In the genomic region with DNA sequence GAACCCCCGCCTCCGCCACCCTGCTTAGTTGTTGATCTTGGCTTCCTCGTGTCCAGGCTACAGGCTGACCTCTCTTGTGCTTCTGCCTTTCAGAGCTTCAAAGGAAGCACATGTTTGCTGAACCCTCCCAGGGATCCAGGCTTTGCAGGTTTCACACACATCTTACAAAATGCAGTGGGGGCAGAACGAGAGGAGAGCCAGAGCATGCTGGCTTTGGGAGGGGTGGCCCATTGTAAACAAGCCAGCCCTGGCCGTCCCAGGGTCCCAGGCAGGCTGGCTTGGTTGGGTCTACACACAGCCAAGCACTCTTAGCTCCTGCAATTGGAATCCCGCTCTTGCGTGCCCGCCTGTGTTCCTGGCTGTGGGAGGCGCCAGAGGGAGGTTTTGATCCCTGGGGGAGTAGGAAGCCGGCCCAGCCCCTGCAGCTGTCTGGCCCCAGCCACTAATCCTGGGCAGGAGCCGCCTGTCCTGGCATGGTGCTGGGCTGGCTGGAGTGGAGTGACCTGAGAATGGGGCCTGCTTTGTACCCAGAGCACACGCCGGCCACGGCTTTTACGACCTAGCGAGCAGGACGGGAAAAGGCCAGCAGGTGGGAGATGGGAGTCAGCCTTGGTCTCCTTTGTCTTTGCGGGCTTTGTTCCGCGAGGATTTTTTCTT, we compare ENCODE assay signal across 1 cellular context.
TF ChIP-seq lines count a peak whose summit lies in the region.

No MANE protein-coding gene starts in this region.

TF ChIP-seq in HepG2, 621 proteins besides CTCF, POLR2A, EP300 and RAD21 (continued from another document and continues in another):
- TF ChIP-seq, protein P1, sequence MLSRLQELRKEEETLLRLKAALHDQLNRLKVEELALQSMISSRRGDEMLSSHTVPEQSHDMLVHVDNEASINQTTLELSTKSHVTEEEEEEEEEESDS (CRISPR knock-in tag; IDR thresholded peaks at IDR 0.05; ENCODE audit: borderline replicate concordance): 0 out of 2 replicates have a peak, but pooled peaks have one; percentile 87
- TF ChIP-seq ZNF564 (CRISPR knock-in tag; IDR thresholded peaks at IDR 0.05) (peak; percentile 77), KLF16 (CRISPR knock-in tag; IDR thresholded peaks at IDR 0.05) (peak; percentile 82 to 99), NR2F6 (IDR thresholded peaks at IDR 0.05) (peak; percentile 88), NR2F6 (CRISPR knock-in tag; IDR thresholded peaks at IDR 0.05) (peak; percentile 96), ZNF224 (CRISPR knock-in tag; IDR thresholded peaks at IDR 0.05) (peak; percentile 94; the same call in 1 of the 2 replicates), ZNF766 (CRISPR knock-in tag; IDR thresholded peaks at IDR 0.05; ENCODE audit: borderline replicate concordance) (no peak; the same call in 1 of the 2 replicates), ZNF788 (CRISPR knock-in tag; IDR thresholded peaks at IDR 0.05; ENCODE audit: borderline replicate concordance) (peak; percentile 95; the same call in 1 of the 2 replicates), NFYC (CRISPR knock-in tag; IDR thresholded peaks at IDR 0.05) (peak; percentile 56), FOXK1 (CRISPR knock-in tag; IDR thresholded peaks at IDR 0.05; ENCODE audit: borderline replicate concordance, low read depth) (peak; percentile 88), GABPA (IDR thresholded peaks at IDR 0.05; ENCODE audit: low read depth, low read length) (no peak), GABPA (CRISPR knock-in tag; IDR thresholded peaks at IDR 0.05; ENCODE audit: low read depth) (no peak), ZNF292 (CRISPR knock-in tag; IDR thresholded peaks at IDR 0.05; ENCODE audit: borderline replicate concordance, low read depth) (peak; percentile 98), EHMT2 (IDR thresholded peaks at IDR 0.05; ENCODE audit: borderline replicate concordance, low read depth, low read length) (peak; percentile 58; the same call in 1 of the 2 replicates), ZNF251 (CRISPR knock-in tag; IDR thresholded peaks at IDR 0.05) (no peak), TBL1XR1 (IDR thresholded peaks at IDR 0.05; ENCODE audit: borderline replicate concordance, low read length, partially characterized antibody) (peak; percentile 48), SMAD1 (CRISPR knock-in tag; IDR thresholded peaks at IDR 0.05; ENCODE audit: borderline replicate concordance, low read depth) (peak; percentile 94; the same call in 1 of the 2 replicates), EZH2 (conservative IDR thresholded peaks at IDR 0.05; ENCODE audit: low read depth, low read length) (no peak), ARNT (IDR thresholded peaks at IDR 0.05) (no peak), ZKSCAN8 (CRISPR knock-in tag; IDR thresholded peaks at IDR 0.05; ENCODE audit: borderline replicate concordance) (peak; percentile 90; the same call in 1 of the 2 replicates), SYNCRIP (IDR thresholded peaks at IDR 0.05; ENCODE audit: insufficient read depth, low read depth, low read length) (no peak), EED (CRISPR knock-in tag; IDR thresholded peaks at IDR 0.05) (0 out of 2 replicates have a peak, but pooled peaks have one; percentile 11), BRD4 (CRISPR knock-in tag; IDR thresholded peaks at IDR 0.05) (no peak; the same call in 1 of the 2 replicates)
- TF ChIP-seq, protein P2, sequence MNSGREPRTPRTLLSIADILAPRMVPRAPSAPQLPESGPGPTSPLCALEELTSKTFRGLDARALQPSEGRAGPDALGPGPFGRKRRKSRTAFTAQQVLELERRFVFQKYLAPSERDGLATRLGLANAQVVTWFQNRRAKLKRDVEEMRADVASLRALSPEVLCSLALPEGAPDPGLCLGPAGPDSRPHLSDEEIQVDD (CRISPR knock-in tag; IDR thresholded peaks at IDR 0.05; ENCODE audit: borderline replicate concordance): no peak
- TF ChIP-seq, protein P3, sequence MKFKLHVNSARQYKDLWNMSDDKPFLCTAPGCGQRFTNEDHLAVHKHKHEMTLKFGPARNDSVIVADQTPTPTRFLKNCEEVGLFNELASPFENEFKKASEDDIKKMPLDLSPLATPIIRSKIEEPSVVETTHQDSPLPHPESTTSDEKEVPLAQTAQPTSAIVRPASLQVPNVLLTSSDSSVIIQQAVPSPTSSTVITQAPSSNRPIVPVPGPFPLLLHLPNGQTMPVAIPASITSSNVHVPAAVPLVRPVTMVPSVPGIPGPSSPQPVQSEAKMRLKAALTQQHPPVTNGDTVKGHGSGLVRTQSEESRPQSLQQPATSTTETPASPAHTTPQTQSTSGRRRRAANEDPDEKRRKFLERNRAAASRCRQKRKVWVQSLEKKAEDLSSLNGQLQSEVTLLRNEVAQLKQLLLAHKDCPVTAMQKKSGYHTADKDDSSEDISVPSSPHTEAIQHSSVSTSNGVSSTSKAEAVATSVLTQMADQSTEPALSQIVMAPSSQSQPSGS (CRISPR knock-in tag; IDR thresholded peaks at IDR 0.05): peak; percentile 81
- TF ChIP-seq, protein P4, sequence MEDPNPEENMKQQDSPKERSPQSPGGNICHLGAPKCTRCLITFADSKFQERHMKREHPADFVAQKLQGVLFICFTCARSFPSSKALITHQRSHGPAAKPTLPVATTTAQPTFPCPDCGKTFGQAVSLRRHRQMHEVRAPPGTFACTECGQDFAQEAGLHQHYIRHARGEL (CRISPR knock-in tag; IDR thresholded peaks at IDR 0.05): peak; percentile 92
- TF ChIP-seq, protein P5, sequence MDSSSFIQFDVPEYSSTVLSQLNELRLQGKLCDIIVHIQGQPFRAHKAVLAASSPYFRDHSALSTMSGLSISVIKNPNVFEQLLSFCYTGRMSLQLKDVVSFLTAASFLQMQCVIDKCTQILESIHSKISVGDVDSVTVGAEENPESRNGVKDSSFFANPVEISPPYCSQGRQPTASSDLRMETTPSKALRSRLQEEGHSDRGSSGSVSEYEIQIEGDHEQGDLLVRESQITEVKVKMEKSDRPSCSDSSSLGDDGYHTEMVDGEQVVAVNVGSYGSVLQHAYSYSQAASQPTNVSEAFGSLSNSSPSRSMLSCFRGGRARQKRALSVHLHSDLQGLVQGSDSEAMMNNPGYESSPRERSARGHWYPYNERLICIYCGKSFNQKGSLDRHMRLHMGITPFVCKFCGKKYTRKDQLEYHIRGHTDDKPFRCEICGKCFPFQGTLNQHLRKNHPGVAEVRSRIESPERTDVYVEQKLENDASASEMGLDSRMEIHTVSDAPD (CRISPR knock-in tag; IDR thresholded peaks at IDR 0.05): peak; percentile 96
- TF ChIP-seq, protein P6, sequence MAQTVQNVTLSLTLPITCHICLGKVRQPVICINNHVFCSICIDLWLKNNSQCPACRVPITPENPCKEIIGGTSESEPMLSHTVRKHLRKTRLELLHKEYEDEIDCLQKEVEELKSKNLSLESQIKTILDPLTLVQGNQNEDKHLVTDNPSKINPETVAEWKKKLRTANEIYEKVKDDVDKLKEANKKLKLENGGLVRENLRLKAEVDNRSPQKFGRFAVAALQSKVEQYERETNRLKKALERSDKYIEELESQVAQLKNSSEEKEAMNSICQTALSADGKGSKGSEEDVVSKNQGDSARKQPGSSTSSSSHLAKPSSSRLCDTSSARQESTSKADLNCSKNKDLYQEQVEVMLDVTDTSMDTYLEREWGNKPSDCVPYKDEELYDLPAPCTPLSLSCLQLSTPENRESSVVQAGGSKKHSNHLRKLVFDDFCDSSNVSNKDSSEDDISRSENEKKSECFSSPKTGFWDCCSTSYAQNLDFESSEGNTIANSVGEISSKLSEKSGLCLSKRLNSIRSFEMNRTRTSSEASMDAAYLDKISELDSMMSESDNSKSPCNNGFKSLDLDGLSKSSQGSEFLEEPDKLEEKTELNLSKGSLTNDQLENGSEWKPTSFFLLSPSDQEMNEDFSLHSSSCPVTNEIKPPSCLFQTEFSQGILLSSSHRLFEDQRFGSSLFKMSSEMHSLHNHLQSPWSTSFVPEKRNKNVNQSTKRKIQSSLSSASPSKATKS (CRISPR knock-in tag; IDR thresholded peaks at IDR 0.05): peak; percentile 93; the same call in 1 of the 2 replicates
- TF ChIP-seq, protein P7, sequence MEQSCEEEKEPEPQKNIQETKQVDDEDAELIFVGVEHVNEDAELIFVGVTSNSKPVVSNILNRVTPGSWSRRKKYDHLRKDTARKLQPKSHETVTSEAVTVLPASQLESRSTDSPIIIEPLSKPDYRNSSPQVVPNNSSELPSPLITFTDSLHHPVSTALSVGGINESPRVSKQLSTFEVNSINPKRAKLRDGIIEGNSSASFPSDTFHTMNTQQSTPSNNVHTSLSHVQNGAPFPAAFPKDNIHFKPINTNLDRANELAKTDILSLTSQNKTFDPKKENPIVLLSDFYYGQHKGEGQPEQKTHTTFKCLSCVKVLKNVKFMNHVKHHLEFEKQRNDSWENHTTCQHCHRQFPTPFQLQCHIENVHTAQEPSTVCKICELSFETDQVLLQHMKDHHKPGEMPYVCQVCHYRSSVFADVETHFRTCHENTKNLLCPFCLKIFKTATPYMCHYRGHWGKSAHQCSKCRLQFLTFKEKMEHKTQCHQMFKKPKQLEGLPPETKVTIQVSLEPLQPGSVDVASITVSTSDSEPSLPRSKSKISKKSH (CRISPR knock-in tag; IDR thresholded peaks at IDR 0.05; ENCODE audit: borderline replicate concordance): peak; percentile 73; the same call in 1 of the 2 replicates
- TF ChIP-seq, protein P8, sequence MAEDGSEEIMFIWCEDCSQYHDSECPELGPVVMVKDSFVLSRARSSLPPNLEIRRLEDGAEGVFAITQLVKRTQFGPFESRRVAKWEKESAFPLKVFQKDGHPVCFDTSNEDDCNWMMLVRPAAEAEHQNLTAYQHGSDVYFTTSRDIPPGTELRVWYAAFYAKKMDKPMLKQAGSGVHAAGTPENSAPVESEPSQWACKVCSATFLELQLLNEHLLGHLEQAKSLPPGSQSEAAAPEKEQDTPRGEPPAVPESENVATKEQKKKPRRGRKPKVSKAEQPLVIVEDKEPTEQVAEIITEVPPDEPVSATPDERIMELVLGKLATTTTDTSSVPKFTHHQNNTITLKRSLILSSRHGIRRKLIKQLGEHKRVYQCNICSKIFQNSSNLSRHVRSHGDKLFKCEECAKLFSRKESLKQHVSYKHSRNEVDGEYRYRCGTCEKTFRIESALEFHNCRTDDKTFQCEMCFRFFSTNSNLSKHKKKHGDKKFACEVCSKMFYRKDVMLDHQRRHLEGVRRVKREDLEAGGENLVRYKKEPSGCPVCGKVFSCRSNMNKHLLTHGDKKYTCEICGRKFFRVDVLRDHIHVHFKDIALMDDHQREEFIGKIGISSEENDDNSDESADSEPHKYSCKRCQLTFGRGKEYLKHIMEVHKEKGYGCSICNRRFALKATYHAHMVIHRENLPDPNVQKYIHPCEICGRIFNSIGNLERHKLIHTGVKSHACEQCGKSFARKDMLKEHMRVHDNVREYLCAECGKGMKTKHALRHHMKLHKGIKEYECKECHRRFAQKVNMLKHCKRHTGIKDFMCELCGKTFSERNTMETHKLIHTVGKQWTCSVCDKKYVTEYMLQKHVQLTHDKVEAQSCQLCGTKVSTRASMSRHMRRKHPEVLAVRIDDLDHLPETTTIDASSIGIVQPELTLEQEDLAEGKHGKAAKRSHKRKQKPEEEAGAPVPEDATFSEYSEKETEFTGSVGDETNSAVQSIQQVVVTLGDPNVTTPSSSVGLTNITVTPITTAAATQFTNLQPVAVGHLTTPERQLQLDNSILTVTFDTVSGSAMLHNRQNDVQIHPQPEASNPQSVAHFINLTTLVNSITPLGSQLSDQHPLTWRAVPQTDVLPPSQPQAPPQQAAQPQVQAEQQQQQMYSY (CRISPR knock-in tag; IDR thresholded peaks at IDR 0.05): peak; percentile 95
- TF ChIP-seq, protein P9, sequence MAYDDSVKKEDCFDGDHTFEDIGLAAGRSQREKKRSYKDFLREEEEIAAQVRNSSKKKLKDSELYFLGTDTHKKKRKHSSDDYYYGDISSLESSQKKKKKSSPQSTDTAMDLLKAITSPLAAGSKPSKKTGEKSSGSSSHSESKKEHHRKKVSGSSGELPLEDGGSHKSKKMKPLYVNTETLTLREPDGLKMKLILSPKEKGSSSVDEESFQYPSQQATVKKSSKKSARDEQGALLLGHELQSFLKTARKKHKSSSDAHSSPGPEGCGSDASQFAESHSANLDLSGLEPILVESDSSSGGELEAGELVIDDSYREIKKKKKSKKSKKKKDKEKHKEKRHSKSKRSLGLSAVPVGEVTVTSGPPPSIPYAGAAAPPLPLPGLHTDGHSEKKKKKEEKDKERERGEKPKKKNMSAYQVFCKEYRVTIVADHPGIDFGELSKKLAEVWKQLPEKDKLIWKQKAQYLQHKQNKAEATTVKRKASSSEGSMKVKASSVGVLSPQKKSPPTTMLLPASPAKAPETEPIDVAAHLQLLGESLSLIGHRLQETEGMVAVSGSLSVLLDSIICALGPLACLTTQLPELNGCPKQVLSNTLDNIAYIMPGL (CRISPR knock-in tag; IDR thresholded peaks at IDR 0.05; ENCODE audit: borderline replicate concordance in 1 of 2, low read depth in 1 of 2): peak; percentile 66 to 79
- TF ChIP-seq, protein P10, sequence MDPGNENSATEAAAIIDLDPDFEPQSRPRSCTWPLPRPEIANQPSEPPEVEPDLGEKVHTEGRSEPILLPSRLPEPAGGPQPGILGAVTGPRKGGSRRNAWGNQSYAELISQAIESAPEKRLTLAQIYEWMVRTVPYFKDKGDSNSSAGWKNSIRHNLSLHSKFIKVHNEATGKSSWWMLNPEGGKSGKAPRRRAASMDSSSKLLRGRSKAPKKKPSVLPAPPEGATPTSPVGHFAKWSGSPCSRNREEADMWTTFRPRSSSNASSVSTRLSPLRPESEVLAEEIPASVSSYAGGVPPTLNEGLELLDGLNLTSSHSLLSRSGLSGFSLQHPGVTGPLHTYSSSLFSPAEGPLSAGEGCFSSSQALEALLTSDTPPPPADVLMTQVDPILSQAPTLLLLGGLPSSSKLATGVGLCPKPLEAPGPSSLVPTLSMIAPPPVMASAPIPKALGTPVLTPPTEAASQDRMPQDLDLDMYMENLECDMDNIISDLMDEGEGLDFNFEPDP (CRISPR knock-in tag; conservative IDR thresholded peaks at IDR 0.05): 0 out of 2 replicates have a peak, but pooled peaks have one; percentile 94
- TF ChIP-seq, protein P11, sequence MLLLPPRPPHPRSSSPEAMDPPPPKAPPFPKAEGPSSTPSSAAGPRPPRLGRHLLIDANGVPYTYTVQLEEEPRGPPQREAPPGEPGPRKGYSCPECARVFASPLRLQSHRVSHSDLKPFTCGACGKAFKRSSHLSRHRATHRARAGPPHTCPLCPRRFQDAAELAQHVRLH (CRISPR knock-in tag; IDR thresholded peaks at IDR 0.05; ENCODE audit: borderline replicate concordance, low read depth): peak; percentile 94; the same call in 1 of the 2 replicates
- TF ChIP-seq, protein P12, sequence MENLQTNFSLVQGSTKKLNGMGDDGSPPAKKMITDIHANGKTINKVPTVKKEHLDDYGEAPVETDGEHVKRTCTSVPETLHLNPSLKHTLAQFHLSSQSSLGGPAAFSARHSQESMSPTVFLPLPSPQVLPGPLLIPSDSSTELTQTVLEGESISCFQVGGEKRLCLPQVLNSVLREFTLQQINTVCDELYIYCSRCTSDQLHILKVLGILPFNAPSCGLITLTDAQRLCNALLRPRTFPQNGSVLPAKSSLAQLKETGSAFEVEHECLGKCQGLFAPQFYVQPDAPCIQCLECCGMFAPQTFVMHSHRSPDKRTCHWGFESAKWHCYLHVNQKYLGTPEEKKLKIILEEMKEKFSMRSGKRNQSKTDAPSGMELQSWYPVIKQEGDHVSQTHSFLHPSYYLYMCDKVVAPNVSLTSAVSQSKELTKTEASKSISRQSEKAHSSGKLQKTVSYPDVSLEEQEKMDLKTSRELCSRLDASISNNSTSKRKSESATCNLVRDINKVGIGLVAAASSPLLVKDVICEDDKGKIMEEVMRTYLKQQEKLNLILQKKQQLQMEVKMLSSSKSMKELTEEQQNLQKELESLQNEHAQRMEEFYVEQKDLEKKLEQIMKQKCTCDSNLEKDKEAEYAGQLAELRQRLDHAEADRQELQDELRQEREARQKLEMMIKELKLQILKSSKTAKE (CRISPR knock-in tag; IDR thresholded peaks at IDR 0.05; ENCODE audit: borderline replicate concordance): peak; percentile 93
